ENCODE assay signal across 8 cellular contexts in the genomic region with DNA sequence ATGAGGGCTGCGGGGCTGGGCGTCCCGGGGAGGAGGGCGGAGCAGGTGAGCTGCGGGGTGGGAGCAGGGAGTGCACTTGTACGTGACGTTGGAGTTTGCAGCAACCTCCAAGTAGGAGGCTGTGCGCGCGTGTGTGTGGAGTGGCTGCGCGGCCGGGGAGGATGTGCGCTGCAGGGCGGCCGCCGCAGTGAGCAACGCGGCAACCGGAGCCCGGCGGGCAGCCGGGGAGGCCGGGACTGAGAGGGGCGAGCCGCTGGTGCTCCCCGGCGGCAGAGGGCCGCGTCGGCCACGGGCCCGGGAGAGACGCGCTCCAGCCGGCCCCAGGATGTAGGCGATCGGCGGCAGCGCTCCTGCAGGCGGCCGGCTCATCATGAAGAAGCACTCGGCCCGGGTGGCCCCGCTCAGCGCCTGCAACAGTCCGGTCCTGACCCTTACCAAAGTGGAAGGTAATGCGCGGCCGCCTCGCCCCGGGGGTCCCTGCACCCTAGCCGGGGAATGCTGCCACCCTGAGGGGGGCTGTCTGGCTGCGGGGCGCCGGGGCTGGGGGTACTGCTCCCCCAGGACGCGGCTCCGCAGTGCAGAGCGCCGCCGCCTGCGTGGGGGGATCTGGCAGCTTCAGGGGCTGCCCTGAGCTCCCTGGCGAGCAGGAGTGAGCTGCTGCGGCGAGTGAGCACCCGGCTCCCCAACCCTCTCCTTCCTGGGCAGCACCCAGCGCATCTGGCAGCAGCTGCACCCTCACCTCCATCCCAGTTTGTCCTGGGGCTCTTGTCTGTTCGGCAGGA.
DNase-seq lines count a peak whose midpoint lies in the region; ATAC-seq and TF ChIP-seq lines count a peak whose summit lies in the region.

No MANE protein-coding gene starts in this region.

- peak; percentile 61 for DNase-seq in AG20443 (ENCODE audit: low spot score)
- DNase-seq in LNCaP clone FGC (ENCODE audit: low read depth): no peak
- DNase-seq in heart left ventricle: peak; percentile 13 to 75 (median 36)
- peak; percentile 26 to 63 for DNase-seq in psoas muscle
- DNase-seq in 8988T: no peak

- no peaks in the 10 kb centered on the region for H3K9me3 Mint-ChIP-seq in activated T-helper 17 cell treated with anti-CD3 and anti-CD28 coated beads, Interleukin-2, amount 50 U/mL, for 72 hours

- H3K27ac Mint-ChIP-seq in activated T-helper 17 cell treated with anti-CD3 and anti-CD28 coated beads, Interleukin-2, amount 50 U/mL, for 72 hours: no peak overlapping the region

- TF ChIP-seq POLR2A in heart left ventricle (IDR thresholded peaks at IDR 0.05): no peak

- peaks cover 16 to 79% (median 29%) of the 10 kb centered on the region in 9 donors for H3K27me3 ChIP-seq in heart left ventricle
- H3K27me3 ChIP-seq in psoas muscle (ENCODE audit: insufficient read depth in 3 of 3, low read length in 2 of 3): peaks cover 0 to 15% (median 13%) of the 10 kb centered on the region in 3 donors

- ATAC-seq in GM19395 (IDR thresholded peaks at IDR 0.05; ENCODE audit: unreplicated experiment): peak; percentile 49
- ATAC-seq in activated T-helper 17 cell treated with anti-CD3 and anti-CD28 coated beads, Interleukin-2, amount 50 U/mL, for 72 hours (replicated peaks): peak; percentile 64
- ATAC-seq in heart left ventricle: peak in 3 of 4 donors; percentile 37 to 81 (median 75)
- ATAC-seq in psoas muscle: peak; percentile 55 to 78 (median 66)
- no peak for ATAC-seq in GM21737 (IDR thresholded peaks at IDR 0.05; ENCODE audit: unreplicated experiment)

- peaks cover 33% of the 10 kb centered on the region for H3K27me3 Mint-ChIP-seq in activated T-helper 17 cell treated with anti-CD3 and anti-CD28 coated beads, Interleukin-2, amount 50 U/mL, for 72 hours

- peaks cover 0 to 3% (median 0%) of the 10 kb centered on the region in 12 donors for H3K9me3 ChIP-seq in heart left ventricle
- H3K9me3 ChIP-seq in psoas muscle: no peaks in the 10 kb centered on the region

- TF ChIP-seq CTCF in LNCaP clone FGC (IDR thresholded peaks at IDR 0.05; ENCODE audit: control insufficient read depth, extremely low read depth, insufficient read depth) (no peak), heart left ventricle (IDR thresholded peaks at IDR 0.05) (no peak), psoas muscle (IDR thresholded peaks at IDR 0.05) (no peak)

- no peaks in the 10 kb centered on the region for H3K4me1 Mint-ChIP-seq in activated T-helper 17 cell treated with anti-CD3 and anti-CD28 coated beads, Interleukin-2, amount 50 U/mL, for 72 hours

- H3K36me3 ChIP-seq in heart left ventricle (no peaks in the 10 kb centered on the region), psoas muscle (ENCODE audit: insufficient read depth in 1 of 2, low read depth in 1 of 2) (no peaks in the 10 kb centered on the region)

- WGBS in heart left ventricle, 4 donors: 1 to 6% (median 2%) methylated on average over 20 to 69 of the region's 69 CpGs
- 1 to 2% (median 1%) methylated on average over 46 to 69 of the region's 69 CpGs for WGBS in psoas muscle, 3 donors

- H3K27ac ChIP-seq in heart left ventricle: no peak overlapping the region
- H3K27ac ChIP-seq in psoas muscle: no peak overlapping the region

- peak overlapping the region; percentile 35 for H3K4me3 ChIP-seq in LNCaP clone FGC (ENCODE audit: low read depth, low read length)
- H3K4me3 ChIP-seq in heart left ventricle: peak overlapping the region; percentile 13 to 57 (median 43)
- H3K4me3 ChIP-seq in psoas muscle: peak overlapping the region; percentile 58

- intact Hi-C loops in heart left ventricle (cut with DNase I) (no loop called here), psoas muscle (cut with DNase I) (loop anchor here in 1 of 2 donors (5.0 kb wide), 1 partner anchor 98 kb away; no protein-coding TSS in a partner anchor)

- H3K36me3 Mint-ChIP-seq in activated T-helper 17 cell treated with anti-CD3 and anti-CD28 coated beads, Interleukin-2, amount 50 U/mL, for 72 hours (ENCODE audit: low read depth): no peaks in the 10 kb centered on the region

- H3K4me3 Mint-ChIP-seq in activated T-helper 17 cell treated with anti-CD3 and anti-CD28 coated beads, Interleukin-2, amount 50 U/mL, for 72 hours: peak overlapping the region; percentile 31

- peaks cover 0 to 19% (median 3%) of the 10 kb centered on the region in 12 donors for H3K4me1 ChIP-seq in heart left ventricle
- no peaks in the 10 kb centered on the region for H3K4me1 ChIP-seq in psoas muscle

Comparison
In these comparisons a context has a peak if more than half of its experiments do, and no peak if none do; other contexts are left out.
1. DNase-seq: peak in AG20443 (single experiment), heart left ventricle (5 of 5) and psoas muscle (2 of 2); none in LNCaP clone FGC (single experiment) and 8988T (single experiment).
2. Peak in every context shown above with its lines, with median percentiles within 50 percentile points of each other: H3K4me3 ChIP-seq.